Comparison of ENCODE assay signal across 8 cellular contexts in the genomic region with DNA sequence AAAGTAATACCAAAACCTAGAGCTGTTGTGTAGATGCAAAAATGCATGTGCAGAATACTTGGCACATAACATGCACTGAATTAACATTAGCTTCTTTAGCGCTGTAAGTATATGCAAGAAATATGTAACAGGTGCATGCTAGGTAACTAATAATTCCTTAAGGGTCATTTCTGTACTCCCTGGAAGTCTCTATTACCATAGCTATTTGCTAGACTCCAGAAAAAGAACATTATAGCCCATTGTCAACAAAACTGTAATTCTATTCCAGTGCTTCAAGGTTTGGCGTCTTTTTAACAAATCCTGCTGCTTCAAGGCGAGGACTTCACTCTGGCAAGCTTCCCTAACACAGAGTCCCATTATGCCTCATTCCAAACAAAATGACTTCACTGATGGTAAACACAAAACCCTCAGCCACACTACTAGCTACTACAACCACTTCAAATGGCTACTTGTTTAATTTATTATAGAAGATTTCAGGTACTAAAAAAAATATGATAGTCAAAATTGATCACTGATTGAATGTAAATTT. TPM values are rescaled to one million over a fixed set of nuclear protein-coding genes. Genes with fewer than 3 reads are reported as not detected.
DNase-seq lines count a peak whose midpoint lies in the region; ATAC-seq, FAIRE-seq and TF ChIP-seq lines count a peak whose summit lies in the region.

No MANE protein-coding gene starts in this region.

- H3K9ac ChIP-seq in KMS-11 (peak overlapping the region; percentile 96; the same call in 1 of the 2 replicates), GM12878 (ENCODE audit: control insufficient read depth, insufficient read depth, low read length) (peak overlapping the region; percentile 61)

- H4K20me1 ChIP-seq in KMS-11 (ENCODE audit: insufficient read depth) (no peaks in the 10 kb centered on the region), GM12878 (ENCODE audit: control insufficient read depth, insufficient read depth) (no peaks in the 10 kb centered on the region)

- H3K4me1 Mint-ChIP-seq in memory B cell, result peaks cover 37% of the 10 kb centered on the region

- H3K27me3 Mint-ChIP-seq in memory B cell, result no peaks in the 10 kb centered on the region

- H3K4me1 ChIP-seq in A673 (ENCODE audit: insufficient read depth, low read length, poor library complexity, severe bottlenecking), result peaks cover 40% of the 10 kb centered on the region
- peaks cover 85% of the 10 kb centered on the region for H3K4me1 ChIP-seq in KMS-11 (ENCODE audit: low read depth, poor library complexity, severe bottlenecking)
- H3K4me1 ChIP-seq in GM12878 (ENCODE audit: control insufficient read depth, insufficient read depth, low read length), result peaks cover 31% of the 10 kb centered on the region

- TF ChIP-seq CTCF in A673 (conservative IDR thresholded peaks at IDR 0.05; ENCODE audit: low read depth, low read length) (no peak), KMS-11 (conservative IDR thresholded peaks at IDR 0.05; ENCODE audit: low read depth, low read length) (no peak), GM12878 (IDR thresholded peaks at IDR 0.05 in 2 of 3, conservative IDR thresholded peaks at IDR 0.05 in 1 of 3; ENCODE audit: control insufficient read depth in 2 of 3, extremely low read depth in 1 of 3, insufficient read depth in 1 of 3, low read depth in 3 of 3, low read length in 3 of 3) (no peak), brain microvascular endothelial cell (IDR thresholded peaks at IDR 0.05; ENCODE audit: low read depth, low read length, missing control alignments) (no peak)

- peaks cover 99% of the 10 kb centered on the region for H3K79me2 ChIP-seq in KMS-11 (ENCODE audit: insufficient read depth, low read depth)
- peaks cover 99% of the 10 kb centered on the region for H3K79me2 ChIP-seq in GM12878 (ENCODE audit: control insufficient read depth, insufficient read depth, low read length)

- no peak overlapping the region for H3K27ac ChIP-seq in A673 (ENCODE audit: low read depth, low read length, poor library complexity, severe bottlenecking)
- peak overlapping the region; percentile 98 for H3K27ac ChIP-seq in KMS-11
- H3K27ac ChIP-seq in GM12878 (ENCODE audit: control insufficient read depth, insufficient read depth), result peak overlapping the region; percentile 82
- no peak overlapping the region for H3K27ac ChIP-seq in brain microvascular endothelial cell

- peaks cover under 1% of the 10 kb centered on the region for H3K36me3 Mint-ChIP-seq in memory B cell

- H3K27ac Mint-ChIP-seq in memory B cell, result peak overlapping the region; percentile 94

- no peak overlapping the region for H3K4me3 ChIP-seq in A673 (ENCODE audit: low read depth, low read length, poor library complexity, severe bottlenecking)
- no peak overlapping the region for H3K4me3 ChIP-seq in KMS-11 (IDR thresholded peaks at IDR 0.05; ENCODE audit: insufficient read depth, low read depth, low read length)
- peak overlapping the region; percentile 69; the same call in 1 of the 2 replicates for H3K4me3 ChIP-seq in GM12878
- H3K4me3 ChIP-seq in brain microvascular endothelial cell (ENCODE audit: low read depth, low read length), result no peak overlapping the region

- no peak for FAIRE-seq in GM12878 (lab: Jason Lieb, UNC)

- ATAC-seq in GM12878, result peak; percentile 2
- no peak for ATAC-seq in memory B cell (ENCODE audit: low read depth)
- ATAC-seq in GM21576 (IDR thresholded peaks at IDR 0.05; ENCODE audit: unreplicated experiment), result no peak

- H2AFZ ChIP-seq in KMS-11 (ENCODE audit: low read depth), result no peak overlapping the region
- no peak overlapping the region for H2AFZ ChIP-seq in GM12878 (ENCODE audit: control insufficient read depth, low read depth, low read length)

- POLR2A ChIA-PET in A673 (lab: Charles Lee; ENCODE audit: low non-redundant PET), result no interaction called here
- POLR2A ChIA-PET in GM12878 (lab: Charles Lee), result interaction anchor here (0.6 to 2.6 kb wide), 10 partner anchors 10 to 75 kb away, joined by 3 to 8 read pairs (median 4); no protein-coding TSS in a partner anchor

- TF ChIP-seq EP300 in GM12878 (IDR thresholded peaks at IDR 0.05; ENCODE audit: borderline replicate concordance in 1 of 2, control insufficient read depth in 1 of 2, low read depth in 2 of 2, low read length in 2 of 2), result no peak

- 39% methylated on average over 3 of the region's 3 CpGs for WGBS in GM12878 (ENCODE audit: insufficient coverage, insufficient replicate concordance, low lambda C conversion rate, missing lambda C conversion rate)

- H3K4me3 Mint-ChIP-seq in memory B cell, result peak overlapping the region; percentile 77

- intact Hi-C loops in A673 (cut with micrococcal nuclease; ENCODE audit: unreplicated experiment) (no loop called here), GM12878 (cut with micrococcal nuclease; ENCODE audit: unreplicated experiment) (loop anchor here (10.0 kb wide), 1 partner anchor 1288 kb away; the partner anchor contains the start of gene AKAP11)

- H3K4me2 ChIP-seq in KMS-11 (peak overlapping the region; percentile 81), GM12878 (ENCODE audit: control insufficient read depth, insufficient read depth) (peak overlapping the region; percentile 96)

- CTCF ChIA-PET in A673 (lab: Charles Lee) (interaction anchor here (0.5 kb wide), 2 partner anchors 215 to 232 kb away, joined by 3 to 4 read pairs; no protein-coding TSS in a partner anchor), GM12878 (lab: Yijun Ruan, JAX) (interaction anchor here (0.9 to 13.8 kb wide), 11 partner anchors 10 to 75 kb away, joined by 3 to 160 read pairs (median 4); partner anchors contain the start of genes ELF1 and WBP4)

- H3K36me3 ChIP-seq in A673 (ENCODE audit: insufficient read depth, low read length, poor library complexity, severe bottlenecking) (no peaks in the 10 kb centered on the region), KMS-11 (ENCODE audit: insufficient read depth) (no peaks in the 10 kb centered on the region), GM12878 (ENCODE audit: control insufficient read depth in 2 of 2, insufficient read depth in 2 of 2, low read length in 1 of 2) (peaks cover 0 to 10% of the 10 kb centered on the region in 2 experiments; a peak in 1 of 4 replicates), brain microvascular endothelial cell (replicated peaks) (no peaks in the 10 kb centered on the region)

- H3K27me3 ChIP-seq in A673 (replicated peaks; ENCODE audit: insufficient read depth, low read depth, low read length, poor library complexity) (no peaks in the 10 kb centered on the region), KMS-11 (ENCODE audit: insufficient read depth, low read depth) (no peaks in the 10 kb centered on the region), GM12878 (replicated peaks in 1 of 2; ENCODE audit: control insufficient read depth in 2 of 2, insufficient read depth in 2 of 2, low read length in 1 of 2) (no peaks in the 10 kb centered on the region), brain microvascular endothelial cell (replicated peaks) (no peaks in the 10 kb centered on the region)

- BruUV-seq in A673 (replicated peaks; lab: Mats Ljungman, UMichigan), result no TSS peak
- BruUV-seq in GM12878 (replicated peaks; lab: Mats Ljungman, UMichigan), result no TSS peak

- in situ Hi-C loops in GM12878 (cut with MboI) (no loop called here), brain microvascular endothelial cell (cut with HindIII; ENCODE audit: low pct_ligation_motif_present, low sequenced_read_pairs) (no loop called here)

- DNase-seq in A673 (ENCODE audit: low spot score) (peak; percentile 32), GM12878 (ENCODE audit: low read depth, low spot score) (no peak), memory B cell (ENCODE audit: low spot score in 2 of 2) (no peak), ureter (ENCODE audit: low spot score) (no peak), brain microvascular endothelial cell (no peak)
- no peak for DNase-seq in stimulated activated CD4-positive, alpha-beta T cell treated with anti-CD3 and anti-CD28 coated beads, Interleukin-15, amount 100 ng/mL, for 24 hours

- TF ChIP-seq RAD21 in GM12878 (IDR thresholded peaks at IDR 0.05; ENCODE audit: insufficient read depth, low read depth, low read length), result no peak

- RAD21 ChIA-PET in GM12878 (lab: Charles Lee; ENCODE audit: unreplicated experiment), result interaction anchor here (0.8 to 4.4 kb wide), 9 partner anchors 12 to 68 kb away, joined by 3 to 39 read pairs (median 10); partner anchors contain the start of gene ELF1

- SMC1A ChIA-PET in GM12878 (lab: Charles Lee; ENCODE audit: uncharacterized antibody, unreplicated experiment), result interaction anchor here (0.6 to 16.0 kb wide), 9 partner anchors 9 to 215 kb away, joined by 3 to 308 read pairs (median 16); partner anchors contain the start of gene ELF1

- H3K9me3 ChIP-seq in A673 (ENCODE audit: low read depth, low read length, poor library complexity, severe bottlenecking), result no peaks in the 10 kb centered on the region
- H3K9me3 ChIP-seq in GM12878 (replicated peaks; ENCODE audit: control insufficient read depth, insufficient read depth, low read length), result no peaks in the 10 kb centered on the region; the same call in 1 of the 3 replicates

- TF ChIP-seq POLR2A in GM12878 (IDR thresholded peaks at IDR 0.05; ENCODE audit: low read depth, low read length), result no peak

- no peaks in the 10 kb centered on the region for H3K9me3 Mint-ChIP-seq in memory B cell

TF ChIP-seq in GM12878, 131 proteins besides CTCF, POLR2A, EP300 and RAD21:
- TF ChIP-seq MTA3 (IDR thresholded peaks at IDR 0.05; ENCODE audit: borderline replicate concordance, low read length) (no peak), WRNIP1 (IDR thresholded peaks at IDR 0.05; ENCODE audit: borderline replicate concordance, low read depth, low read length) (no peak), ASH2L (IDR thresholded peaks at IDR 0.05; ENCODE audit: borderline replicate concordance, low read depth) (0 out of 2 replicates have a peak, but pooled peaks have one; percentile 66)

RNA-seq across cellular contexts. Expression of gene ELF1, which starts 32.7 kb away (rescaled TPM):
- total RNA-seq in A673 (2021) (29.1 and 31.5 TPM in 2 replicates), GM12878 (2014; rRNA removed) (45.7 and 49.2 TPM in 2 replicates), GM12878 (2014; rRNA removed; fragmentation: Illumina TruSeq; extraction: Trizol) (55.1 and 59.4 TPM in 2 replicates), GM12878 (2021) (70.5 and 74.2 TPM in 2 replicates), ureter (124 TPM)
- 78.0 and 86.2 TPM in 2 replicates for total RNA-seq in GM12878 (2013; cell fraction: nucleolus; rRNA removed)
- polyA plus RNA-seq in GM12878 (2011; ENCODE audit: low read depth), result 22.7 TPM
- polyA plus RNA-seq in GM12878 (2011; rRNA removed) (83.5 and 97.6 TPM in 2 replicates), GM12878 (2014; fragmentation: Illumina TruSeq; extraction: Trizol) (91.6 and 118 TPM in 2 replicates), GM12878 (2014; fragmentation: Nextera tagmentation; extraction: Ambion mirVana) (10 to 100 TPM; 43.3 to 43.5 TPM), GM12878 (2014; rRNA removed) (46.8 and 47.9 TPM in 2 replicates), GM12878 (2016; fragmentation: Nextera tagmentation; extraction: Ambion mirVana) (10 to 100 TPM; 56.2 to 64.0 TPM)
- 55.7 and 60.5 TPM in 2 replicates for polyA plus RNA-seq in GM12878 (2011; cell fraction: cytosol; rRNA removed)
- 49.6 and 50.3 TPM in 2 replicates for polyA plus RNA-seq in GM12878 (2011; cell fraction: nucleus; rRNA removed)
- polyA plus RNA-seq in GM12878 (2012), result 35.2 and 60.8 TPM in 2 replicates
- polyA minus RNA-seq in GM12878 (2011; rRNA and poly(A)+ RNA removed), result 93.0 and 151 TPM in 2 replicates
- polyA minus RNA-seq in GM12878 (2011; cell fraction: cytosol; rRNA and poly(A)+ RNA removed), result 33.3 and 41.4 TPM in 2 replicates
- 49.9 and 69.4 TPM in 2 replicates for polyA minus RNA-seq in GM12878 (2011; cell fraction: nucleus; rRNA and poly(A)+ RNA removed)

Comparison
In these comparisons a context has a peak if more than half of its experiments do, and no peak if none do; other contexts are left out.
1. H3K27ac ChIP-seq: peak in KMS-11 (single experiment) and GM12878 (single experiment); none in A673 (single experiment) and brain microvascular endothelial cell (single experiment).